ENCODE assay signal across 1 cellular context in the genomic region with DNA sequence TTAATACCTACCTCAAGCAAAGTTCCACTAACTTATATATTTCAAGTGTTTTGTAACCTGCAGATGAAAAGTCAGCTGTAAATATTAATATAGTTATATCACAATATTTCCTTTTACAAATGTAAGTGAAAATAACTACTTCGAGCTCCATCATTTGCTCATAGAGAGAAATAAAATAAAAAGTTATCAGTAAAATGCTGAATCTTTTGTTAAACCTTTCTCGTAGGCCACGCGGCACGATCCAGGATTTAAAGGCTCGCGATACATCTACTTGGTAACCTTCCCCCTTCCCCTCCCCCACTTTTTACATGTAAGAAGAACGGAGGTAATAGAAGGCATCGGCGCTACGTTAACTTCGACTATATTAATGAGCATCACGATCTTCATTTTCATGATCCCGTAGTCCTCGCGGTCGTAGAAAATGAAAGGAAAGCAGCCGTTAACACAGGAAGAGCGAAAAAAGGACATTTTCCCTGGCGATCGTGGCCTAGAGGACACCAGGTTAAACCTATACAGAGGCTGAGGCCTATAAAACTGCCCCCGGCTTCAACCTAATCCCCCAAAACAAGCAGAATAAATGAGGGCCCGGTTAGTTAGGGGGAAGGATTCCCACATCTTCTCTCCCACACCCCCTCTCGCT.
A peak's percentile ranks its signal among the peaks of the same experiment; 100 is the strongest.
TF ChIP-seq lines count a peak whose summit lies in the region.

No MANE protein-coding gene starts in this region.

TF ChIP-seq in K562, 482 proteins besides CTCF, POLR2A, EP300 and RAD21:
- peak; percentile 74 for TF ChIP-seq CHD2 (IDR thresholded peaks at IDR 0.05; ENCODE audit: low read depth, low read length)
- 0 out of 4 replicates have a peak, but pooled peaks of 1 of the 2 experiments have one; percentile 19 for TF ChIP-seq ARNT (IDR thresholded peaks at IDR 0.05)
- TF ChIP-seq, protein P1, sequence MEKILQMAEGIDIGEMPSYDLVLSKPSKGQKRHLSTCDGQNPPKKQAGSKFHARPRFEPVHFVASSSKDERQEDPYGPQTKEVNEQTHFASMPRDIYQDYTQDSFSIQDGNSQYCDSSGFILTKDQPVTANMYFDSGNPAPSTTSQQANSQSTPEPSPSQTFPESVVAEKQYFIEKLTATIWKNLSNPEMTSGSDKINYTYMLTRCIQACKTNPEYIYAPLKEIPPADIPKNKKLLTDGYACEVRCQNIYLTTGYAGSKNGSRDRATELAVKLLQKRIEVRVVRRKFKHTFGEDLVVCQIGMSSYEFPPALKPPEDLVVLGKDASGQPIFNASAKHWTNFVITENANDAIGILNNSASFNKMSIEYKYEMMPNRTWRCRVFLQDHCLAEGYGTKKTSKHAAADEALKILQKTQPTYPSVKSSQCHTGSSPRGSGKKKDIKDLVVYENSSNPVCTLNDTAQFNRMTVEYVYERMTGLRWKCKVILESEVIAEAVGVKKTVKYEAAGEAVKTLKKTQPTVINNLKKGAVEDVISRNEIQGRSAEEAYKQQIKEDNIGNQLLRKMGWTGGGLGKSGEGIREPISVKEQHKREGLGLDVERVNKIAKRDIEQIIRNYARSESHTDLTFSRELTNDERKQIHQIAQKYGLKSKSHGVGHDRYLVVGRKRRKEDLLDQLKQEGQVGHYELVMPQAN (IDR thresholded peaks at IDR 0.05; ENCODE audit: borderline replicate concordance), result peak; percentile 44; the same call in 1 of the 2 replicates
- TF ChIP-seq SETDB1 (IDR thresholded peaks at IDR 0.05; ENCODE audit: low read length), result no peak
- 0 out of 2 replicates have a peak, but pooled peaks have one; percentile 29 for TF ChIP-seq HNRNPL (IDR thresholded peaks at IDR 0.05; ENCODE audit: low read depth, low read length)
- no peak for TF ChIP-seq SRSF7 (optimal IDR thresholded peaks at IDR 0.05; ENCODE audit: low read depth, low read length)
- peak; percentile 12 to 25; a peak in 2 of 4 replicates for TF ChIP-seq MNT (conservative IDR thresholded peaks at IDR 0.05)
- TF ChIP-seq NR2C1 (IDR thresholded peaks at IDR 0.05), result no peak
- TF ChIP-seq NR2C1 (tag; IDR thresholded peaks at IDR 0.05), result no peak
- TF ChIP-seq SMARCE1 (IDR thresholded peaks at IDR 0.05), result 0 out of 2 replicates have a peak, but pooled peaks have one; percentile 7
- TF ChIP-seq HBP1 (CRISPR knock-in tag; IDR thresholded peaks at IDR 0.05), result no peak
- no peak for TF ChIP-seq NCOR1 (IDR thresholded peaks at IDR 0.05)
- TF ChIP-seq DPF2 (IDR thresholded peaks at IDR 0.05), result 0 out of 2 replicates have a peak, but pooled peaks have one; percentile 32
- 0 out of 4 replicates have a peak, but pooled peaks of 1 of the 2 experiments have one; percentile 12 for TF ChIP-seq SIN3A (IDR thresholded peaks at IDR 0.05; ENCODE audit: borderline replicate concordance in 2 of 2, control insufficient read depth in 1 of 2, low read depth in 2 of 2, low read length in 2 of 2)
- TF ChIP-seq POLR2G (IDR thresholded peaks at IDR 0.05; ENCODE audit: low read depth, low read length), result no peak
- TF ChIP-seq, protein P2, sequence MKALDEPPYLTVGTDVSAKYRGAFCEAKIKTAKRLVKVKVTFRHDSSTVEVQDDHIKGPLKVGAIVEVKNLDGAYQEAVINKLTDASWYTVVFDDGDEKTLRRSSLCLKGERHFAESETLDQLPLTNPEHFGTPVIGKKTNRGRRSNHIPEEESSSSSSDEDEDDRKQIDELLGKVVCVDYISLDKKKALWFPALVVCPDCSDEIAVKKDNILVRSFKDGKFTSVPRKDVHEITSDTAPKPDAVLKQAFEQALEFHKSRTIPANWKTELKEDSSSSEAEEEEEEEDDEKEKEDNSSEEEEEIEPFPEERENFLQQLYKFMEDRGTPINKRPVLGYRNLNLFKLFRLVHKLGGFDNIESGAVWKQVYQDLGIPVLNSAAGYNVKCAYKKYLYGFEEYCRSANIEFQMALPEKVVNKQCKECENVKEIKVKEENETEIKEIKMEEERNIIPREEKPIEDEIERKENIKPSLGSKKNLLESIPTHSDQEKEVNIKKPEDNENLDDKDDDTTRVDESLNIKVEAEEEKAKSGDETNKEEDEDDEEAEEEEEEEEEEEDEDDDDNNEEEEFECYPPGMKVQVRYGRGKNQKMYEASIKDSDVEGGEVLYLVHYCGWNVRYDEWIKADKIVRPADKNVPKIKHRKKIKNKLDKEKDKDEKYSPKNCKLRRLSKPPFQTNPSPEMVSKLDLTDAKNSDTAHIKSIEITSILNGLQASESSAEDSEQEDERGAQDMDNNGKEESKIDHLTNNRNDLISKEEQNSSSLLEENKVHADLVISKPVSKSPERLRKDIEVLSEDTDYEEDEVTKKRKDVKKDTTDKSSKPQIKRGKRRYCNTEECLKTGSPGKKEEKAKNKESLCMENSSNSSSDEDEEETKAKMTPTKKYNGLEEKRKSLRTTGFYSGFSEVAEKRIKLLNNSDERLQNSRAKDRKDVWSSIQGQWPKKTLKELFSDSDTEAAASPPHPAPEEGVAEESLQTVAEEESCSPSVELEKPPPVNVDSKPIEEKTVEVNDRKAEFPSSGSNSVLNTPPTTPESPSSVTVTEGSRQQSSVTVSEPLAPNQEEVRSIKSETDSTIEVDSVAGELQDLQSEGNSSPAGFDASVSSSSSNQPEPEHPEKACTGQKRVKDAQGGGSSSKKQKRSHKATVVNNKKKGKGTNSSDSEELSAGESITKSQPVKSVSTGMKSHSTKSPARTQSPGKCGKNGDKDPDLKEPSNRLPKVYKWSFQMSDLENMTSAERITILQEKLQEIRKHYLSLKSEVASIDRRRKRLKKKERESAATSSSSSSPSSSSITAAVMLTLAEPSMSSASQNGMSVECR (CRISPR knock-in tag; IDR thresholded peaks at IDR 0.05), result peak; percentile 48; the same call in 1 of the 2 replicates
- TF ChIP-seq, protein P3, sequence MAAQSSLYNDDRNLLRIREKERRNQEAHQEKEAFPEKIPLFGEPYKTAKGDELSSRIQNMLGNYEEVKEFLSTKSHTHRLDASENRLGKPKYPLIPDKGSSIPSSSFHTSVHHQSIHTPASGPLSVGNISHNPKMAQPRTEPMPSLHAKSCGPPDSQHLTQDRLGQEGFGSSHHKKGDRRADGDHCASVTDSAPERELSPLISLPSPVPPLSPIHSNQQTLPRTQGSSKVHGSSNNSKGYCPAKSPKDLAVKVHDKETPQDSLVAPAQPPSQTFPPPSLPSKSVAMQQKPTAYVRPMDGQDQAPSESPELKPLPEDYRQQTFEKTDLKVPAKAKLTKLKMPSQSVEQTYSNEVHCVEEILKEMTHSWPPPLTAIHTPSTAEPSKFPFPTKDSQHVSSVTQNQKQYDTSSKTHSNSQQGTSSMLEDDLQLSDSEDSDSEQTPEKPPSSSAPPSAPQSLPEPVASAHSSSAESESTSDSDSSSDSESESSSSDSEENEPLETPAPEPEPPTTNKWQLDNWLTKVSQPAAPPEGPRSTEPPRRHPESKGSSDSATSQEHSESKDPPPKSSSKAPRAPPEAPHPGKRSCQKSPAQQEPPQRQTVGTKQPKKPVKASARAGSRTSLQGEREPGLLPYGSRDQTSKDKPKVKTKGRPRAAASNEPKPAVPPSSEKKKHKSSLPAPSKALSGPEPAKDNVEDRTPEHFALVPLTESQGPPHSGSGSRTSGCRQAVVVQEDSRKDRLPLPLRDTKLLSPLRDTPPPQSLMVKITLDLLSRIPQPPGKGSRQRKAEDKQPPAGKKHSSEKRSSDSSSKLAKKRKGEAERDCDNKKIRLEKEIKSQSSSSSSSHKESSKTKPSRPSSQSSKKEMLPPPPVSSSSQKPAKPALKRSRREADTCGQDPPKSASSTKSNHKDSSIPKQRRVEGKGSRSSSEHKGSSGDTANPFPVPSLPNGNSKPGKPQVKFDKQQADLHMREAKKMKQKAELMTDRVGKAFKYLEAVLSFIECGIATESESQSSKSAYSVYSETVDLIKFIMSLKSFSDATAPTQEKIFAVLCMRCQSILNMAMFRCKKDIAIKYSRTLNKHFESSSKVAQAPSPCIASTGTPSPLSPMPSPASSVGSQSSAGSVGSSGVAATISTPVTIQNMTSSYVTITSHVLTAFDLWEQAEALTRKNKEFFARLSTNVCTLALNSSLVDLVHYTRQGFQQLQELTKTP (IDR thresholded peaks at IDR 0.05; ENCODE audit: low read depth in 1 of 2, partially characterized antibody in 2 of 2), result peak in 1 of 2 experiments; percentile 34
- peak in 1 of 2 experiments; percentile 49; a peak in 1 of 4 replicates for TF ChIP-seq MLLT1 (IDR thresholded peaks at IDR 0.05)
- TF ChIP-seq MYC (IDR thresholded peaks at IDR 0.05; ENCODE audit: low read depth, low read length), result peak; percentile 42; the same call in 1 of the 2 replicates
- no peak for TF ChIP-seq MYC (CRISPR knock-in tag; IDR thresholded peaks at IDR 0.05; ENCODE audit: borderline replicate concordance, low read depth)
- peak; percentile 41 for TF ChIP-seq CHD1 (IDR thresholded peaks at IDR 0.05; ENCODE audit: low read length)
